In genomic region chr17:41836550-41837196, GRCh38 we compare ENCODE assay signal across 9 cellular contexts. TPM values are rescaled to one million over a fixed set of nuclear protein-coding genes. Genes with fewer than 3 reads are reported as not detected.
DNase-seq lines count a peak whose midpoint lies in the region; ATAC-seq and TF ChIP-seq lines count a peak whose summit lies in the region.
"Had no signal": no experiment of that assay in that cellular context is flagged by ENCODE, and none has a peak within 500 bp of the region (broad histone marks: within the 10 kb centered on the region; RNA-seq: fewer than 3 reads in every experiment).

No MANE protein-coding gene starts in this region.

- no peak for TF ChIP-seq RAD21 in liver (IDR thresholded peaks at IDR 0.05)

- peaks cover 16% of the 10 kb centered on the region for H3K4me1 Mint-ChIP-seq in activated CD4-positive, alpha-beta T cell treated with anti-CD3 and anti-CD28 coated beads, Interleukin-2, amount 10 ng/mL, durations not matched to agents 7 days and 5 days

- peaks cover 3% of the 10 kb centered on the region for H3K27me3 Mint-ChIP-seq in activated CD4-positive, alpha-beta T cell treated with anti-CD3 and anti-CD28 coated beads, Interleukin-2, amount 10 ng/mL, durations not matched to agents 7 days and 5 days

- POLR2A ChIA-PET in activated CD4-positive, alpha-beta T cell treated with anti-CD3 and anti-CD28 coated beads, Interleukin-2, amount 10 ng/mL, durations not matched to agents 7 days and 5 days (lab: Charles Lee): no interaction called here

- H3K36me3 Mint-ChIP-seq in activated CD4-positive, alpha-beta T cell treated with anti-CD3 and anti-CD28 coated beads, Interleukin-2, amount 10 ng/mL, durations not matched to agents 7 days and 5 days (ENCODE audit: low read depth): peaks cover 4% of the 10 kb centered on the region

- peak overlapping the region; percentile 90 for H3K9ac ChIP-seq in adipocyte (ENCODE audit: low read length)
- no peak overlapping the region for H3K9ac ChIP-seq in liver (ENCODE audit: low read depth in 1 of 2, low read length in 2 of 2)

- H3K4me3 Mint-ChIP-seq in activated CD4-positive, alpha-beta T cell treated with anti-CD3 and anti-CD28 coated beads, Interleukin-2, amount 10 ng/mL, durations not matched to agents 7 days and 5 days: peak overlapping the region; percentile 76

- no peaks in the 10 kb centered on the region for H3K9me3 ChIP-seq in adipocyte (ENCODE audit: control insufficient read depth, low read length)
- H3K9me3 ChIP-seq in liver (ENCODE audit: control insufficient read depth in 4 of 4, low read length in 3 of 4): no peaks in the 10 kb centered on the region
- no peaks in the 10 kb centered on the region for H3K9me3 ChIP-seq in thymus (ENCODE audit: control insufficient read depth)

- peaks cover 10% of the 10 kb centered on the region for H3K36me3 ChIP-seq in adipocyte (ENCODE audit: control insufficient read depth, insufficient read depth, low read length, severe bottlenecking)
- H3K36me3 ChIP-seq in liver (ENCODE audit: control insufficient read depth in 4 of 4, insufficient read depth in 3 of 4, low read depth in 1 of 4, low read length in 3 of 4): peaks cover 2 to 5% (median 3%) of the 10 kb centered on the region in 4 donors
- H3K36me3 ChIP-seq in thymus (ENCODE audit: control insufficient read depth, insufficient read depth): no peaks in the 10 kb centered on the region

- CTCF ChIA-PET in activated CD4-positive, alpha-beta T cell treated with anti-CD3 and anti-CD28 coated beads, Interleukin-2, amount 10 ng/mL, durations not matched to agents 7 days and 5 days (lab: Charles Lee): no interaction called here

- no peak for DNase-seq in activated CD4-positive, alpha-beta T cell treated with anti-CD3 and anti-CD28 coated beads, Interleukin-2, amount 10 ng/mL, durations not matched to agents 7 days and 5 days
- no peak for DNase-seq in activated CD4-positive, alpha-beta T cell treated with anti-CD3 and anti-CD28 coated beads, Interleukin-2, amount 50 U/mL, for 48 hours
- DNase-seq in adipocyte (ENCODE audit: low read depth) (no peak), GOT3 (lab: John Stamatoyannopoulos, UW) (no peak), NCI-H69 (lab: John Stamatoyannopoulos, UW) (no peak)

- ATAC-seq in GM21529 (IDR thresholded peaks at IDR 0.05; ENCODE audit: unreplicated experiment): no peak

- H3K4me3 ChIP-seq in adipocyte (ENCODE audit: low read length) (peak overlapping the region; percentile 88), liver (ENCODE audit: low read depth in 1 of 3, low read length in 3 of 3) (peak overlapping the region; percentile 59 to 81 (median 79)), thymus (ENCODE audit: low read length) (peak overlapping the region; percentile 67)

- H3K27ac ChIP-seq in liver (ENCODE audit: low read depth in 1 of 2, low read length in 2 of 2) (no peak overlapping the region), thymus (ENCODE audit: low read depth) (no peak overlapping the region)

- H3K4me1 ChIP-seq in adipocyte (ENCODE audit: control insufficient read depth, insufficient read depth, low read length): peaks cover 11% of the 10 kb centered on the region
- H3K4me1 ChIP-seq in liver (ENCODE audit: control insufficient read depth in 4 of 4, insufficient read depth in 4 of 4, low read length in 3 of 4): peaks cover 1 to 9% (median 5%) of the 10 kb centered on the region in 4 donors
- H3K4me1 ChIP-seq in thymus (ENCODE audit: control insufficient read depth, insufficient read depth, low read length): peaks cover 3% of the 10 kb centered on the region

- peak overlapping the region; percentile 50 for H3K27ac Mint-ChIP-seq in activated CD4-positive, alpha-beta T cell treated with anti-CD3 and anti-CD28 coated beads, Interleukin-2, amount 10 ng/mL, durations not matched to agents 7 days and 5 days

- H3K9me3 Mint-ChIP-seq in activated CD4-positive, alpha-beta T cell treated with anti-CD3 and anti-CD28 coated beads, Interleukin-2, amount 10 ng/mL, durations not matched to agents 7 days and 5 days: no peaks in the 10 kb centered on the region

- no peak for TF ChIP-seq CTCF in liver (IDR thresholded peaks at IDR 0.05; ENCODE audit: low read depth, low read length, missing input control)

- 64% methylated on average over 21 of the region's 21 CpGs for WGBS in liver
- 64% methylated on average over 21 of the region's 21 CpGs for WGBS in thymus

- no peaks in the 10 kb centered on the region for H3K27me3 ChIP-seq in adipocyte (replicated peaks; ENCODE audit: control insufficient read depth, insufficient read depth, low read length)
- no peaks in the 10 kb centered on the region for H3K27me3 ChIP-seq in liver (ENCODE audit: control insufficient read depth in 4 of 4, insufficient read depth in 4 of 4, low read length in 3 of 4)
- H3K27me3 ChIP-seq in thymus (ENCODE audit: control insufficient read depth, insufficient read depth): no peaks in the 10 kb centered on the region

TF ChIP-seq in liver, 16 proteins besides CTCF, POLR2A, EP300 and RAD21 (continues in another document):
- TF ChIP-seq FOXA2 (IDR thresholded peaks at IDR 0.05): no peak
- TF ChIP-seq SP1 (IDR thresholded peaks at IDR 0.05): no peak
- TF ChIP-seq EGR1 (IDR thresholded peaks at IDR 0.05; ENCODE audit: low read depth in 2 of 2): no peak
- no peak for TF ChIP-seq HNF4G (IDR thresholded peaks at IDR 0.05)
- TF ChIP-seq RXRA (IDR thresholded peaks at IDR 0.05): no peak
- no peak for TF ChIP-seq FOXA1 (IDR thresholded peaks at IDR 0.05)
- no peak for TF ChIP-seq NR2F2 (IDR thresholded peaks at IDR 0.05)
- TF ChIP-seq HNF4A (conservative IDR thresholded peaks at IDR 0.05): no peak
- no peak for TF ChIP-seq TAF1 (conservative IDR thresholded peaks at IDR 0.05)
- no peak for TF ChIP-seq YY1 (IDR thresholded peaks at IDR 0.05)
- no peak for TF ChIP-seq ATF3 (IDR thresholded peaks at IDR 0.05)
- TF ChIP-seq REST (IDR thresholded peaks at IDR 0.05): no peak
- TF ChIP-seq GABPA (IDR thresholded peaks at IDR 0.05 in 1 of 2, conservative IDR thresholded peaks at IDR 0.05 in 1 of 2): no peak

RNA-seq across cellular contexts. Expression of gene NT5C3B, which starts 0.6 kb away (rescaled TPM):
- total RNA-seq in activated CD4-positive, alpha-beta T cell treated with anti-CD3 and anti-CD28 coated beads, Interleukin-2, amount 10 ng/mL, durations not matched to agents 7 days and 5 days: 10 to 100 TPM; 13.7 to 17.7 TPM
- 10 to 100 TPM; 15.3 to 32.0 TPM for total RNA-seq in liver
- 10 to 100 TPM; 25.1 to 28.8 TPM for polyA plus RNA-seq in liver
- 57.3 TPM for polyA plus RNA-seq in thymus

RNA-seq across cellular contexts. Expression of gene KLHL10, which starts 1.0 kb away (rescaled TPM):
- total RNA-seq in activated CD4-positive, alpha-beta T cell treated with anti-CD3 and anti-CD28 coated beads, Interleukin-2, amount 10 ng/mL, durations not matched to agents 7 days and 5 days: not detected
- total RNA-seq in liver: under 1 TPM in 1 of 2 donors, not detected in 1; 0.17 TPM
- under 1 TPM; 0.03 to 0.07 TPM for polyA plus RNA-seq in liver
- polyA plus RNA-seq in thymus: 0.14 TPM
- total RNA-seq: HT1080 had no signal

RNA-seq across cellular contexts. Expression of gene FKBP10, which starts 23.9 kb away (rescaled TPM):
- under 1 TPM in 1 of 2 experiments, not detected in 1; 0.44 TPM for total RNA-seq in activated CD4-positive, alpha-beta T cell treated with anti-CD3 and anti-CD28 coated beads, Interleukin-2, amount 10 ng/mL, durations not matched to agents 7 days and 5 days
- 10 to 100 TPM in 1 of 2 donors, 1 to 10 TPM in 1; 6.2 to 17.6 TPM for total RNA-seq in liver
- polyA plus RNA-seq in liver (1 to 10 TPM in 1 of 2 donors, under 1 TPM in 1; 0.71 to 5.0 TPM), thymus (9.6 TPM)

RNA-seq across cellular contexts. Expression of gene P3H4, which starts 24.9 kb away (rescaled TPM):
- total RNA-seq in activated CD4-positive, alpha-beta T cell treated with anti-CD3 and anti-CD28 coated beads, Interleukin-2, amount 10 ng/mL, durations not matched to agents 7 days and 5 days: 1 to 10 TPM; 1.2 to 2.4 TPM
- total RNA-seq in liver: 1 to 10 TPM; 2.6 to 5.6 TPM
- polyA plus RNA-seq in liver (1 to 10 TPM; 1.7 to 2.0 TPM), thymus (4.8 TPM)

RNA-seq across cellular contexts. Expression of gene KLHL11, which starts 28.6 kb away (rescaled TPM):
- total RNA-seq in activated CD4-positive, alpha-beta T cell treated with anti-CD3 and anti-CD28 coated beads, Interleukin-2, amount 10 ng/mL, durations not matched to agents 7 days and 5 days: 10 to 100 TPM; 13.2 to 13.9 TPM
- 10 to 100 TPM; 11.9 to 12.6 TPM for total RNA-seq in liver
- polyA plus RNA-seq in liver: 1 to 10 TPM in 1 of 2 donors, under 1 TPM in 1; 0.68 to 2.4 TPM
- polyA plus RNA-seq in thymus: 0.98 TPM

Comparison
In these comparisons a context has a peak if more than half of its experiments do, and no peak if none do; other contexts are left out.
1. RNA of gene FKBP10, which starts 23.9 kb away (total RNA-seq): 6.2 to 17.6 TPM in liver; 0.44 TPM in activated CD4-positive, alpha-beta T cell treated with anti-CD3 and anti-CD28 coated beads, Interleukin-2, amount 10 ng/mL, durations not matched to agents 7 days and 5 days; every median in the first group is over 4 times any median in the second.
2. Peak in every context shown above with its lines, with median percentiles within 50 percentile points of each other: H3K4me3 ChIP-seq.